8 cellular contexts compared by ENCODE assay signal in the genomic region with DNA sequence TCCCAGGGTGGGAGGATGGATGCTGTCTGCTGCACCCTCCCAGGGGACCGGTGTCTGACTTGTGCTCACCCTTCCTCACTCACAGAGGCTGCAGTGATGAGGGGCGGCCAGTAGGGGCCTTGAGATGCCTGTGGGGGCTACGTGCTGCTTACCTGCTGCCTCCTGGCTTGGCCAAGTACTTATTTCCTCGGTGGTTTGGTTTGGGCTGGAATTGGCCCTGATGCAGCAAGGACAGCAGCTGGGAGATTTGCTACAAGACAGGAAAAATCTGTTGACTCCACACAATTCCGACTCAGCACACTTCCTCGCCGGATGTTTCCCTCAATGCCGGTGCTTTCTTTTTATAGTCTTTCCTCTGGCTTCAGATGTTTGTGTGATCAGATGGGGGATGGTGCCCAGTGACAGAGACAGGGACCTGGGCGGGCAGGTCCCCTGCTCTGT. TPM values are rescaled to one million over a fixed set of nuclear protein-coding genes. Genes with fewer than 3 reads are reported as not detected.
A peak's percentile ranks its signal among the peaks of the same experiment; 100 is the strongest.
DNase-seq lines count a peak whose midpoint lies in the region; TF ChIP-seq lines count a peak whose summit lies in the region.

No MANE protein-coding gene starts in this region.

- H3K4me2 ChIP-seq in smooth muscle cell, result no peak overlapping the region

- no peak overlapping the region for H3K4me3 ChIP-seq in smooth muscle cell

- H2AFZ ChIP-seq in smooth muscle cell (ENCODE audit: low read depth), result no peak overlapping the region

- CTCF ChIA-PET in HEK293T (lab: Yijun Ruan, JAX), result interaction anchor here (0.6 to 1.7 kb wide), 3 partner anchors 9 to 260 kb away, joined by 3 to 12 read pairs (median 3); no protein-coding TSS in a partner anchor

- no peak overlapping the region for H3K27ac ChIP-seq in smooth muscle cell (ENCODE audit: low read depth)

- POLR2A ChIA-PET in HEK293T (lab: Yijun Ruan, JAX), result no interaction called here

- 42% methylated on average over 9 of the region's 9 CpGs for WGBS in smooth muscle cell (ENCODE audit: low lambda C conversion rate)

- H3K27me3 ChIP-seq in smooth muscle cell (ENCODE audit: low read depth), result no peaks in the 10 kb centered on the region

- in situ Hi-C loops in GM13977 (cut with MboI; ENCODE audit: low pct_unique_long_range_greater_than_20kb, low sequenced_read_pairs, unreplicated experiment) (loop anchor here (25.0 kb wide), 1 partner anchor 264 kb away; a partner anchor contains a TSS), SK-MEL-5 (cut with HindIII; ENCODE audit: low pct_unique_long_range_greater_than_20kb, low sequenced_read_pairs) (no loop called here)

- DNase-seq in GM13977 (ENCODE audit: low spot score) (peak; percentile 73), HEK293T (ENCODE audit: extremely low spot score) (peak; percentile 74), SK-MEL-5 (ENCODE audit: low read depth, low spot score) (peak; percentile 51), smooth muscle cell (lab: John Stamatoyannopoulos, UW; ENCODE audit: unreplicated experiment) (no peak), glomerular visceral epithelial cell (ENCODE audit: extremely low spot score) (no peak), NCI-H345 treated with DMSO at 0.1 percent for 48 hours (lab: John Stamatoyannopoulos, UW; ENCODE audit: unreplicated experiment) (no peak), KG1 (lab: John Stamatoyannopoulos, UW) (no peak)
- DNase-seq in effector CD8-positive, alpha-beta T cell (lab: John Stamatoyannopoulos, UW), result peak; percentile 5

- H3K9me3 ChIP-seq in smooth muscle cell (replicated peaks; ENCODE audit: low read depth), result no peaks in the 10 kb centered on the region

- TF ChIP-seq CTCF in GM13977 (IDR thresholded peaks at IDR 0.05; ENCODE audit: extremely low read depth, insufficient read depth, missing control alignments) (peak; percentile 54), smooth muscle cell (IDR thresholded peaks at IDR 0.05; ENCODE audit: borderline replicate concordance, insufficient read depth, poor library complexity, severe bottlenecking) (peak; percentile 33)

- no peaks in the 10 kb centered on the region for H4K20me1 ChIP-seq in smooth muscle cell (ENCODE audit: low read depth)

- H3K79me2 ChIP-seq in smooth muscle cell (ENCODE audit: low read depth), result no peaks in the 10 kb centered on the region

- H3K4me1 ChIP-seq in smooth muscle cell (ENCODE audit: low read depth), result no peaks in the 10 kb centered on the region

- no peaks in the 10 kb centered on the region for H3K36me3 ChIP-seq in smooth muscle cell (ENCODE audit: low read depth)

- no peak overlapping the region for H3K9ac ChIP-seq in smooth muscle cell (ENCODE audit: low read depth)

- H3F3A ChIP-seq in smooth muscle cell (ENCODE audit: low read depth), result no peaks in the 10 kb centered on the region

TF ChIP-seq in HEK293T, 16 proteins besides CTCF, POLR2A, EP300 and RAD21:
- TF ChIP-seq ARNT (IDR thresholded peaks at IDR 0.05), result no peak
- TF ChIP-seq FOXA1 (IDR thresholded peaks at IDR 0.05), result no peak
- no peak for TF ChIP-seq CTBP1 (IDR thresholded peaks at IDR 0.05; ENCODE audit: borderline replicate concordance)
- TF ChIP-seq BHLHE40 (IDR thresholded peaks at IDR 0.05; ENCODE audit: borderline replicate concordance), result no peak
- TF ChIP-seq FOXK2 (IDR thresholded peaks at IDR 0.05), result no peak
- TF ChIP-seq, protein P1, sequence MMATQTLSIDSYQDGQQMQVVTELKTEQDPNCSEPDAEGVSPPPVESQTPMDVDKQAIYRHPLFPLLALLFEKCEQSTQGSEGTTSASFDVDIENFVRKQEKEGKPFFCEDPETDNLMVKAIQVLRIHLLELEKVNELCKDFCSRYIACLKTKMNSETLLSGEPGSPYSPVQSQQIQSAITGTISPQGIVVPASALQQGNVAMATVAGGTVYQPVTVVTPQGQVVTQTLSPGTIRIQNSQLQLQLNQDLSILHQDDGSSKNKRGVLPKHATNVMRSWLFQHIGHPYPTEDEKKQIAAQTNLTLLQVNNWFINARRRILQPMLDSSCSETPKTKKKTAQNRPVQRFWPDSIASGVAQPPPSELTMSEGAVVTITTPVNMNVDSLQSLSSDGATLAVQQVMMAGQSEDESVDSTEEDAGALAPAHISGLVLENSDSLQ (IDR thresholded peaks at IDR 0.05), result no peak
- no peak for TF ChIP-seq FOXM1 (IDR thresholded peaks at IDR 0.05; ENCODE audit: borderline replicate concordance)
- no peak for TF ChIP-seq TARDBP (IDR thresholded peaks at IDR 0.05)
- no peak for TF ChIP-seq SUZ12 (IDR thresholded peaks at IDR 0.05)
- no peak for TF ChIP-seq HDGF (IDR thresholded peaks at IDR 0.05; ENCODE audit: borderline replicate concordance)
- no peak for TF ChIP-seq NFRKB (IDR thresholded peaks at IDR 0.05)
- no peak for TF ChIP-seq ZNF384 (IDR thresholded peaks at IDR 0.05)
- no peak for TF ChIP-seq LEF1 (IDR thresholded peaks at IDR 0.05; ENCODE audit: borderline replicate concordance)
- no peak for TF ChIP-seq L3MBTL2 (conservative IDR thresholded peaks at IDR 0.05)
- no peak for TF ChIP-seq ELF4 (IDR thresholded peaks at IDR 0.05)
- TF ChIP-seq SP1 (IDR thresholded peaks at IDR 0.05), result no peak

RNA-seq across cellular contexts. Expression of a gene that starts 6.6 kb away (rescaled TPM):
- not detected in 2 replicates for total RNA-seq in SK-MEL-5 (2014; rRNA removed; shearing (Covaris generic))
- 0.04 TPM in 1 of 2 replicates, not detected in the other for polyA plus RNA-seq in SK-MEL-5 (2015; cell fraction: cytosol; rRNA removed)
- not detected in 2 replicates for polyA plus RNA-seq in SK-MEL-5 (2015; cell fraction: nucleus; rRNA removed)
- not detected in 2 replicates for total RNA-seq in smooth muscle cell
- polyA plus RNA-seq in smooth muscle cell, result 0.21 and 0.25 TPM in 2 replicates

RNA-seq across cellular contexts. Expression of a gene that starts 17.5 kb away (rescaled TPM):
- 213 and 228 TPM in 2 replicates for total RNA-seq in SK-MEL-5 (2014; rRNA removed; shearing (Covaris generic))
- 77.5 and 92.9 TPM in 2 replicates for polyA plus RNA-seq in SK-MEL-5 (2015; cell fraction: cytosol; rRNA removed)
- 47.1 and 54.6 TPM in 2 replicates for polyA plus RNA-seq in SK-MEL-5 (2015; cell fraction: nucleus; rRNA removed)
- 75.9 and 76.4 TPM in 2 replicates for total RNA-seq in smooth muscle cell
- polyA plus RNA-seq in smooth muscle cell, result 43.8 and 45.1 TPM in 2 replicates

RNA-seq across cellular contexts. Expression of a gene that starts 27.7 kb away (rescaled TPM):
- 67.1 and 74.3 TPM in 2 replicates for total RNA-seq in SK-MEL-5 (2014; rRNA removed; shearing (Covaris generic))
- polyA plus RNA-seq in SK-MEL-5 (2015; cell fraction: cytosol; rRNA removed), result 60.2 and 74.4 TPM in 2 replicates
- polyA plus RNA-seq in SK-MEL-5 (2015; cell fraction: nucleus; rRNA removed), result 247 and 308 TPM in 2 replicates
- 32.0 and 35.8 TPM in 2 replicates for total RNA-seq in smooth muscle cell
- 20.7 and 21.5 TPM in 2 replicates for polyA plus RNA-seq in smooth muscle cell

Comparison
In these comparisons a context has a peak if more than half of its experiments do, and no peak if none do; other contexts are left out.
1. DNase-seq: peak in GM13977 (single experiment), HEK293T (single experiment), SK-MEL-5 (single experiment) and effector CD8-positive, alpha-beta T cell (single experiment); none in smooth muscle cell (single experiment), glomerular visceral epithelial cell (single experiment), NCI-H345 treated with DMSO at 0.1 percent for 48 hours (single experiment) and KG1 (single experiment).